8 cellular contexts compared by ENCODE assay signal in genomic region chr4:2961411-2962098, GRCh38. TPM values are rescaled to one million over a fixed set of nuclear protein-coding genes. Genes with fewer than 3 reads are reported as not detected.
DNase-seq lines count a peak whose midpoint lies in the region; ATAC-seq and TF ChIP-seq lines count a peak whose summit lies in the region.

No MANE protein-coding gene starts in this region.

- TF ChIP-seq EP300 in stomach (IDR thresholded peaks at IDR 0.05) = no peak

- WGBS in stomach, 5 donors = 32 to 50% (median 36%) methylated on average over 15 of the region's 15 CpGs

- peak overlapping the region; percentile 93 for H3K4me3 Mint-ChIP-seq in glutamatergic neuron (ENCODE audit: unreplicated experiment)

- H3K4me3 ChIP-seq in cardiac muscle cell (no peak overlapping the region), stomach (peak overlapping the region; percentile 84 to 98 (median 90))

- peak overlapping the region; percentile 38 for H3K27ac ChIP-seq in cardiac muscle cell
- H3K27ac ChIP-seq in VCaP = peak overlapping the region; percentile 91
- H3K27ac ChIP-seq in stomach = peak overlapping the region in 1 of 5 donors; percentile 89

- TF ChIP-seq CTCF in cardiac muscle cell (IDR thresholded peaks at IDR 0.05; ENCODE audit: low read depth, low read length) (no peak), VCaP (conservative IDR thresholded peaks at IDR 0.05) (no peak), glutamatergic neuron (IDR thresholded peaks at IDR 0.05; ENCODE audit: partially characterized antibody, unreplicated experiment) (no peak), stomach (IDR thresholded peaks at IDR 0.05) (no peak)

- peaks cover 26% of the 10 kb centered on the region for H3K4me1 Mint-ChIP-seq in glutamatergic neuron (ENCODE audit: low read depth, unreplicated experiment)

- DNase-seq in cardiac muscle cell (ENCODE audit: low read depth in 1 of 2, low spot score in 1 of 2) = no peak
- no peak for DNase-seq in left ventricle myocardium superior
- no peak for DNase-seq in glutamatergic neuron
- DNase-seq in stomach = no peak
- no peak for DNase-seq in mesenteric fat pad (ENCODE audit: low spot score)
- no peak for DNase-seq in NCI-H510A treated with DMSO at 0.1 percent for 48 hours (lab: John Stamatoyannopoulos, UW)

- H3K9me3 ChIP-seq in cardiac muscle cell (ENCODE audit: low read depth) (no peaks in the 10 kb centered on the region), stomach (no peaks in the 10 kb centered on the region)

- H3K27me3 Mint-ChIP-seq in glutamatergic neuron (ENCODE audit: unreplicated experiment) = peaks cover 8% of the 10 kb centered on the region

- no peak for TF ChIP-seq POLR2A in stomach (IDR thresholded peaks at IDR 0.05)

- peak overlapping the region; percentile 4 for H3K27ac Mint-ChIP-seq in glutamatergic neuron (ENCODE audit: unreplicated experiment)

- intact Hi-C loops in left ventricle myocardium superior (cut with micrococcal nuclease) = no loop called here
- intact Hi-C loops in stomach (cut with DNase I; ENCODE audit: low total_unique reads) = no loop called here

- H3K9me3 Mint-ChIP-seq in glutamatergic neuron (ENCODE audit: unreplicated experiment) = peaks cover 12% of the 10 kb centered on the region

- ATAC-seq in left ventricle myocardium superior (no peak), GM19463 (IDR thresholded peaks at IDR 0.05; ENCODE audit: unreplicated experiment) (no peak)

- H3K27me3 ChIP-seq in cardiac muscle cell = no peaks in the 10 kb centered on the region
- no peaks in the 10 kb centered on the region for H3K27me3 ChIP-seq in stomach

- H3K4me1 ChIP-seq in cardiac muscle cell (ENCODE audit: low read depth) (peaks cover 8% of the 10 kb centered on the region), stomach (peaks cover 21 to 58% (median 37%) of the 10 kb centered on the region in 4 donors)

- peaks cover 8% of the 10 kb centered on the region for H3K36me3 ChIP-seq in cardiac muscle cell
- H3K36me3 ChIP-seq in stomach = peaks cover 3 to 24% (median 20%) of the 10 kb centered on the region in 4 donors

- no peaks in the 10 kb centered on the region for H3K36me3 Mint-ChIP-seq in glutamatergic neuron (ENCODE audit: unreplicated experiment)

RNA-seq across cellular contexts. Expression of gene NOP14, which starts 1.7 kb away (rescaled TPM):
- total RNA-seq in cardiac muscle cell (14.4 and 19.8 TPM in 2 replicates), left ventricle myocardium superior (19.9 TPM), glutamatergic neuron (ENCODE audit: unreplicated experiment) (17.2 TPM), stomach (10 to 100 TPM; 11.7 to 68.7 (median 18.7) TPM), mesenteric fat pad (37.5 TPM)
- polyA plus RNA-seq in cardiac muscle cell (15.0 and 17.6 TPM in 2 replicates), stomach (10 to 100 TPM; 12.7 to 18.6 (median 17.6) TPM)

RNA-seq across cellular contexts. Expression of gene GRK4, which starts 1.8 kb away (rescaled TPM):
- total RNA-seq in cardiac muscle cell (9.4 and 12.8 TPM in 2 replicates), left ventricle myocardium superior (9.2 TPM), glutamatergic neuron (ENCODE audit: unreplicated experiment) (34.5 TPM), stomach (10 to 100 TPM in 1 of 5 donors, 1 to 10 TPM in 3, under 1 TPM in 1; 0.58 to 11.9 (median 4.6) TPM), mesenteric fat pad (6.0 TPM)
- polyA plus RNA-seq in cardiac muscle cell (10.0 and 11.1 TPM in 2 replicates), stomach (1 to 10 TPM; 2.8 to 6.6 (median 5.5) TPM)
